ENCODE assay signal across 21 cellular contexts in the genomic region with DNA sequence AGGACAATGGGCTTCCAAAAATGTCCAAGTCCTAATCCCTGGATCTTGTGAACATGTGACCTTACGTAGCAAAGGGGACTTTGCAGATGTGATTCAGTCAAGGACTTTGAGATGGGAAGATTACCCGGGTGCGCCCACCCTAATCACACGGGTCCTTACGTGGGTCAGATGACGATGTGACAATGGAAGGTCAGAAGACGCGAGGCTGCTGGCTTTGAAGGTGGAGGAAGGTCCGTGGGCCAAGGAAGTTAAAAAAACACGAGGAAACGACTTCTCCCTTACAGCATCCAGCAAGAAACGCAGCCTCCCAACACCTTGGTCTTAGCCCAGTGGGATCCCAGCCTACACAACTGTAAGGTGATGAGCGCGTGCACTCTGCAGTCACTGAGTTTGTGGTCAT.
"Had no signal": no experiment of that assay in that cellular context is flagged by ENCODE, and none has a peak within 500 bp of the region (broad histone marks: within the 10 kb centered on the region; RNA-seq: fewer than 3 reads in every experiment).

No MANE protein-coding gene starts in this region.

- H3K4me1 ChIP-seq: gastrocnemius medialis, left lung, lower lobe of right lung, psoas muscle, testis, transverse colon had no signal

- H3K27me3 Mint-ChIP-seq: stimulated activated naive CD8-positive, alpha-beta T cell treated with anti-CD3 and anti-CD28 coated beads, Interleukin-15, Interleukin-2, amounts not matched to agents 100 ng/mL and 50 ng/mL, for 24 hours had no signal

- H3K4me1 Mint-ChIP-seq: central memory CD8-positive, alpha-beta T cell; naive thymus-derived CD4-positive, alpha-beta T cell; stimulated activated effector memory CD8-positive, alpha-beta T cell treated with anti-CD3 and anti-CD28 coated beads, Interleukin-12 subunit alpha, Interleukin-12 subunit beta, amount 100 ng/mL, for 72 hours had no signal

- DNase-seq: cortex of kidney; effector memory CD4-positive, alpha-beta T cell; gastrocnemius medialis; glutamatergic neuron; islet precursor cell; left lung; lower lobe of right lung; naive thymus-derived CD4-positive, alpha-beta T cell; nephron progenitor cell; psoas muscle; retina; small intestine; stimulated activated CD4-positive, alpha-beta T cell treated with anti-CD3 and anti-CD28 coated beads, Interleukin-4, amount 100 ng/mL, for 1 hour; stimulated activated CD8-positive, alpha-beta memory T cell treated with anti-CD3 and anti-CD28 coated beads, Interleukin-4, amount 100 ng/mL, for 48 hours; testis; transverse colon had no signal

- H3K36me3 Mint-ChIP-seq: naive thymus-derived CD4-positive, alpha-beta T cell; stimulated activated effector memory CD8-positive, alpha-beta T cell treated with anti-CD3 and anti-CD28 coated beads, Interleukin-12 subunit alpha, Interleukin-12 subunit beta, amount 100 ng/mL, for 72 hours had no signal

- H3K27ac Mint-ChIP-seq: naive thymus-derived CD4-positive, alpha-beta T cell; nephron progenitor cell; stimulated activated effector memory CD8-positive, alpha-beta T cell treated with anti-CD3 and anti-CD28 coated beads, Interleukin-12 subunit alpha, Interleukin-12 subunit beta, amount 100 ng/mL, for 72 hours; stimulated activated naive CD8-positive, alpha-beta T cell treated with anti-CD3 and anti-CD28 coated beads, Interleukin-15, Interleukin-2, amounts not matched to agents 100 ng/mL and 50 ng/mL, for 24 hours had no signal

- H3K4me3 Mint-ChIP-seq: central memory CD8-positive, alpha-beta T cell; naive thymus-derived CD4-positive, alpha-beta T cell; nephron progenitor cell; stimulated activated effector memory CD8-positive, alpha-beta T cell treated with anti-CD3 and anti-CD28 coated beads, Interleukin-12 subunit alpha, Interleukin-12 subunit beta, amount 100 ng/mL, for 72 hours; stimulated activated naive CD8-positive, alpha-beta T cell treated with anti-CD3 and anti-CD28 coated beads, Interleukin-15, Interleukin-2, amounts not matched to agents 100 ng/mL and 50 ng/mL, for 24 hours had no signal

- H3K4me3 ChIP-seq: dorsolateral prefrontal cortex, gastrocnemius medialis, left lung, lower lobe of right lung, psoas muscle, testis, transverse colon had no signal

- H3K27me3 ChIP-seq: testis, transverse colon had no signal

- H3K27ac ChIP-seq: dorsolateral prefrontal cortex, gastrocnemius medialis, left lung, lower lobe of right lung, psoas muscle, testis, transverse colon had no signal

- H3K36me3 ChIP-seq: gastrocnemius medialis, left lung, lower lobe of right lung, transverse colon had no signal

- ATAC-seq: esophagus mucosa; gastrocnemius medialis; left lung; lower lobe of right lung; naive thymus-derived CD4-positive, alpha-beta T cell; psoas muscle; stimulated activated effector memory CD8-positive, alpha-beta T cell treated with anti-CD3 and anti-CD28 coated beads, Interleukin-12 subunit alpha, Interleukin-12 subunit beta, amount 100 ng/mL, for 72 hours had no signal

- H3K9me3 Mint-ChIP-seq: central memory CD8-positive, alpha-beta T cell; stimulated activated effector memory CD8-positive, alpha-beta T cell treated with anti-CD3 and anti-CD28 coated beads, Interleukin-12 subunit alpha, Interleukin-12 subunit beta, amount 100 ng/mL, for 72 hours; stimulated activated naive CD8-positive, alpha-beta T cell treated with anti-CD3 and anti-CD28 coated beads, Interleukin-15, Interleukin-2, amounts not matched to agents 100 ng/mL and 50 ng/mL, for 24 hours had no signal

- H3K9me3 ChIP-seq: gastrocnemius medialis, left lung, lower lobe of right lung, psoas muscle, testis, transverse colon had no signal
